ENCODE assay signal across 34 cellular contexts in genomic region chr18:12599966-12600365, GRCh38. TPM values are rescaled to one million over a fixed set of nuclear protein-coding genes. Genes with fewer than 3 reads are reported as not detected.
DNase-seq lines count a peak whose midpoint lies in the region; ATAC-seq, FAIRE-seq and TF ChIP-seq lines count a peak whose summit lies in the region.
"Had no signal": no experiment of that assay in that cellular context is flagged by ENCODE, and none has a peak within 500 bp of the region (broad histone marks: within the 10 kb centered on the region; RNA-seq: fewer than 3 reads in every experiment).

No MANE protein-coding gene starts in this region.

- H3K9me3 ChIP-seq in keratinocyte (ENCODE audit: control insufficient read depth, low read depth, low read length): no peaks in the 10 kb centered on the region
- H3K9me3 ChIP-seq: prostate gland had no signal

- H3K36me3 Mint-ChIP-seq in Calu3 (ENCODE audit: insufficient read depth, unreplicated experiment): peaks cover 33% of the 10 kb centered on the region
- peaks cover 11% of the 10 kb centered on the region; the same call in 1 of the 2 replicates for H3K36me3 Mint-ChIP-seq in HFFc6 (ENCODE audit: low read depth)
- H3K36me3 Mint-ChIP-seq in activated T-cell treated with anti-CD3 and anti-CD28 coated beads, Interleukin-2, amount 50 U/mL, for 4 hours (ENCODE audit: insufficient read depth): no peaks in the 10 kb centered on the region
- H3K36me3 Mint-ChIP-seq: activated naive CD8-positive, alpha-beta T cell; naive B cell had no signal

- H3K27me3 ChIP-seq in keratinocyte (ENCODE audit: control insufficient read depth, extremely low read depth, insufficient read depth, low read length): no peaks in the 10 kb centered on the region

- no peak overlapping the region for H3K4me3 ChIP-seq in keratinocyte (ENCODE audit: control insufficient read depth in 2 of 3, extremely low read depth in 1 of 3, insufficient read depth in 2 of 3, low read depth in 1 of 3, low read length in 3 of 3)
- H3K4me3 ChIP-seq: prostate gland had no signal

- H3K27ac ChIP-seq in VCaP (peak overlapping the region; percentile 51; the same call in 1 of the 2 replicates), keratinocyte (ENCODE audit: control insufficient read depth, insufficient read depth, low read length) (peak overlapping the region; percentile 68)
- H3K27ac ChIP-seq: prostate gland, WERI-Rb-1 had no signal

- no peak for TF ChIP-seq CTCF in Calu3 (IDR thresholded peaks at IDR 0.05; ENCODE audit: unreplicated experiment)
- no peak for TF ChIP-seq CTCF in HFFc6 (IDR thresholded peaks at IDR 0.05)
- no peak for TF ChIP-seq CTCF in VCaP (conservative IDR thresholded peaks at IDR 0.05)
- TF ChIP-seq CTCF in keratinocyte (optimal IDR thresholded peaks at IDR 0.05 in 1 of 3, IDR thresholded peaks at IDR 0.05 in 1 of 3, conservative IDR thresholded peaks at IDR 0.05 in 1 of 3; ENCODE audit: extremely low read depth in 1 of 3, insufficient read depth in 2 of 3, low read length in 3 of 3): no peak
- TF ChIP-seq CTCF in GM10248 (IDR thresholded peaks at IDR 0.05; ENCODE audit: control extremely low read depth, extremely low read depth, low read depth, missing control alignments): no peak

- no TSS peak for BruUV-seq in Calu3 (replicated peaks; lab: Mats Ljungman, UMichigan)

- no peak for DNase-seq in Calu3
- no peak for DNase-seq in HFFc6
- no peak for DNase-seq in keratinocyte (ENCODE audit: low read depth, low spot score)
- no peak for DNase-seq in stimulated activated naive CD8-positive, alpha-beta T cell treated with anti-CD3 and anti-CD28 coated beads, Interleukin-15, Interleukin-2, amounts not matched to agents 100 U/mL and 50 U/mL, for 24 hours
- no peak for DNase-seq in GM10248 (ENCODE audit: extremely low spot score)
- DNase-seq in activated T-cell treated with anti-CD3 and anti-CD28 coated beads, Interleukin-2, amount 50 U/mL, for 4 hours: no peak
- DNase-seq: activated CD4-positive, alpha-beta T cell treated with anti-CD3 and anti-CD28 coated beads for 48 hours; activated effector memory CD4-positive, alpha-beta T cell treated with Interleukin-2 at 50 U/mL for 16 hours; activated T-cell treated with anti-CD3 and anti-CD28 coated beads for 4 hours; anterior cingulate cortex; DMS153; GF-D8; head of caudate nucleus; islet precursor cell; KG1; left ventricle myocardium superior; naive B cell; NCI-H1417 treated with DMSO at 0.1 percent for 48 hours; NCI-H2081; NCI-H226; NCI-H526 treated with DMSO at 0.1 percent for 48 hours; SHP77 treated with DMSO at 0.1 percent for 48 hours; stimulated activated CD4-positive, alpha-beta T cell treated with anti-CD3 and anti-CD28 coated beads, Interleukin-4, amount 100 ng/mL, for 24 hours; T-helper 9 cell; trophoblast cell; WERI-Rb-1 had no signal

- no peaks in the 10 kb centered on the region for H3K36me3 ChIP-seq in keratinocyte (ENCODE audit: control insufficient read depth in 2 of 2, extremely low read depth in 1 of 2, insufficient read depth in 2 of 2, low read length in 2 of 2)
- H3K36me3 ChIP-seq: prostate gland, WERI-Rb-1 had no signal

- H3K4me1 Mint-ChIP-seq in Calu3 (ENCODE audit: low read depth, unreplicated experiment) (peaks cover 61% of the 10 kb centered on the region), HFFc6 (ENCODE audit: low read depth) (peaks cover 67% of the 10 kb centered on the region)
- peaks cover 6% of the 10 kb centered on the region for H3K4me1 Mint-ChIP-seq in activated T-cell treated with anti-CD3 and anti-CD28 coated beads, Interleukin-2, amount 50 U/mL, for 4 hours (ENCODE audit: low read depth)

- no peak overlapping the region for H3K4me3 Mint-ChIP-seq in Calu3 (ENCODE audit: low read depth, unreplicated experiment)
- peak overlapping the region; percentile 15; the same call in 1 of the 2 replicates for H3K4me3 Mint-ChIP-seq in HFFc6
- no peak overlapping the region for H3K4me3 Mint-ChIP-seq in activated T-cell treated with anti-CD3 and anti-CD28 coated beads, Interleukin-2, amount 50 U/mL, for 4 hours
- H3K4me3 Mint-ChIP-seq: activated naive CD8-positive, alpha-beta T cell; naive B cell had no signal

- no peak for ATAC-seq in HG02870 (IDR thresholded peaks at IDR 0.05; ENCODE audit: unreplicated experiment)
- no peak for ATAC-seq in stimulated activated naive CD8-positive, alpha-beta T cell treated with anti-CD3 and anti-CD28 coated beads, Interleukin-15, Interleukin-2, amounts not matched to agents 100 U/mL and 50 U/mL, for 24 hours
- no peak for ATAC-seq in activated T-cell treated with anti-CD3 and anti-CD28 coated beads, Interleukin-2, amount 50 U/mL, for 4 hours
- ATAC-seq: Panc1, sciatic nerve had no signal

- H3K27ac Mint-ChIP-seq in Calu3 (ENCODE audit: unreplicated experiment): peak overlapping the region; percentile 74
- H3K27ac Mint-ChIP-seq in HFFc6: peak overlapping the region; percentile 95
- H3K27ac Mint-ChIP-seq: activated naive CD8-positive, alpha-beta T cell had no signal

- intact Hi-C loops in Calu3 (cut with micrococcal nuclease; ENCODE audit: unreplicated experiment): loop anchor here (5.0 kb wide), 3 partner anchors 52 to 208 kb away; no protein-coding TSS in a partner anchor

- H3K9me1 ChIP-seq in keratinocyte (ENCODE audit: control insufficient read depth, extremely low read depth, insufficient read depth, low read length): peaks cover 2% of the 10 kb centered on the region

- dilution Hi-C loops in keratinocyte (cut with MboI; ENCODE audit: extremely low pct_ligation_motif_present, low sequenced_read_pairs): no loop called here

- CTCF ChIA-PET in Calu3 (lab: Charles Lee) (interaction anchor here (0.6 to 1.1 kb wide), 4 partner anchors 8 to 522 kb away, joined by 3 to 5 read pairs (median 4); no protein-coding TSS in a partner anchor), GM10248 (lab: Yijun Ruan, JAX) (interaction anchor here (1.3 to 2.1 kb wide), 2 partner anchors 11 to 13 kb away, joined by 6 to 7 read pairs; no protein-coding TSS in a partner anchor)

- H3K4me1 ChIP-seq in keratinocyte (ENCODE audit: control insufficient read depth, extremely low read depth, insufficient read depth, low read length): peaks cover 38% of the 10 kb centered on the region
- H3K4me1 ChIP-seq: prostate gland had no signal

- peak overlapping the region; percentile 23 for H3K9ac ChIP-seq in keratinocyte (ENCODE audit: control insufficient read depth, extremely low read depth, insufficient read depth, low read length)

- H4K20me1 ChIP-seq in keratinocyte (ENCODE audit: control insufficient read depth, extremely low read depth, insufficient read depth, low read length): no peaks in the 10 kb centered on the region

- no peak overlapping the region for H2AFZ ChIP-seq in keratinocyte (ENCODE audit: control insufficient read depth, low read length)

- H3K9me3 Mint-ChIP-seq in Calu3 (ENCODE audit: low read depth, unreplicated experiment): no peaks in the 10 kb centered on the region
- H3K9me3 Mint-ChIP-seq in HFFc6: no peaks in the 10 kb centered on the region
- H3K9me3 Mint-ChIP-seq in activated T-cell treated with anti-CD3 and anti-CD28 coated beads, Interleukin-2, amount 50 U/mL, for 4 hours: no peaks in the 10 kb centered on the region
- H3K9me3 Mint-ChIP-seq: naive B cell had no signal

- H3K27me3 Mint-ChIP-seq in Calu3 (ENCODE audit: unreplicated experiment) (no peaks in the 10 kb centered on the region), HFFc6 (ENCODE audit: insufficient read depth) (no peaks in the 10 kb centered on the region; the same call in 1 of the 2 replicates)
- no peaks in the 10 kb centered on the region for H3K27me3 Mint-ChIP-seq in activated T-cell treated with anti-CD3 and anti-CD28 coated beads, Interleukin-2, amount 50 U/mL, for 4 hours (ENCODE audit: low read depth)
- H3K27me3 Mint-ChIP-seq: activated naive CD8-positive, alpha-beta T cell had no signal

- peaks cover 4% of the 10 kb centered on the region for H3K79me2 ChIP-seq in keratinocyte (ENCODE audit: control insufficient read depth, insufficient read depth, low read length)

- no peak for FAIRE-seq in keratinocyte (lab: Jason Lieb, UNC)
- FAIRE-seq: colon, HTR-8/SVneo had no signal

- peak overlapping the region; percentile 20 for H3K4me2 ChIP-seq in keratinocyte (ENCODE audit: control insufficient read depth, extremely low read depth, insufficient read depth, low read depth, low read length)

- POLR2A ChIA-PET in GM10248 (lab: Yijun Ruan, JAX): no interaction called here

RNA-seq across cellular contexts. Expression of gene SPIRE1, which starts 57.9 kb away (rescaled TPM):
- total RNA-seq in Calu3 (2022): 91.7 and 98.6 TPM in 2 replicates
- 10 to 100 TPM; 22.2 to 33.7 (median 28.2) TPM for total RNA-seq in HFFc6 (2021; fragmentation: NEBNext Ultra II Directional; extraction: Animal tissue kit (Norgen Biotek cat#: 25700))
- polyA plus RNA-seq in keratinocyte: 14.3 to 20.6 TPM (median 14.4 TPM) in 3 replicates
- polyA plus RNA-seq in keratinocyte (2011; ENCODE audit: low read depth): 55.0 TPM
- 15.1 and 21.3 TPM in 2 replicates for polyA plus RNA-seq in keratinocyte (2011; cell fraction: cytosol; rRNA removed)
- 17.0 and 19.7 TPM in 2 replicates for polyA plus RNA-seq in keratinocyte (2011; cell fraction: nucleus; rRNA removed)
- 15.4 and 24.3 TPM in 2 replicates for polyA plus RNA-seq in keratinocyte (2012; ENCODE audit: low replicate concordance)
- polyA minus RNA-seq in keratinocyte: 12.7 to 21.6 TPM (median 21.5 TPM) in 3 replicates
- 20.9 TPM for polyA minus RNA-seq in keratinocyte (2011; cell fraction: cytosol; rRNA and poly(A)+ RNA removed)
- 14.2 and 32.3 TPM in 2 replicates for polyA minus RNA-seq in keratinocyte (2011; cell fraction: nucleus; rRNA and poly(A)+ RNA removed)
- 1 to 10 TPM; 2.2 to 4.3 (median 3.2) TPM for total RNA-seq in activated T-cell treated with anti-CD3 and anti-CD28 coated beads, Interleukin-2, amount 50 U/mL, for 4 hours

Comparison
In these comparisons a context has a peak if more than half of its experiments do, and no peak if none do; other contexts are left out.
1. RNA of gene SPIRE1, which starts 57.9 kb away (total RNA-seq): 91.7 to 98.6 TPM in Calu3 and 22.2 to 33.7 TPM in HFFc6; 2.2 to 4.3 TPM in activated T-cell treated with anti-CD3 and anti-CD28 coated beads, Interleukin-2, amount 50 U/mL, for 4 hours; every median in the first group is over 4 times any median in the second.